Comparison of ENCODE assay signal across 2 cellular contexts in the genomic region with DNA sequence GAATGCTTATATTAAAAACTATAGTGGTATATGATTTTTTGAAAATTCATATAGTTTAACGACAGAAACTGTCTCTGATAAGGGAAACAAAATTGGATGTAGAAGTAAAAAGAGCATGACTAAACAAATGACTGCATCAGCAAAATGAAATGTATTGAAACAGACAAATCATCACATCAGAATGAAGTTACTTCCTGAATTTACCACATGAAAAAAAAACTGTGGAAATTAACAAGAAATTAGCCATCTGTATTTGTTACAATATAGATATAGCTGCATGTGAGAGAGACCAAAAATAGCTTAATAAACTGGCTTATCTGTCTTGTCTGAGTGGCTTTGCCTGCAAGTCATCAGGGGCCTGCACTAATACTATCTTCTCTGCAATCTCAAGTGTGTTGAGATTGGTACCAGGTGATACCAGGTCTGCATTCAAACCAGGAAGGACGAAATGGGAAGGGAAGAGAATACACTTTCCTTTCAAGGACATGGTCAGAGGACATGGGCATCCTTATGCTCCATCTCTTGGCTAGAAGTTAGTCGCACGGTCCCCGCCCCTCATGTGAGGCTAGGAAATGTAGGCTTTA.
A peak's percentile ranks its signal among the peaks of the same experiment; 100 is the strongest.
TF ChIP-seq lines count a peak whose summit lies in the region.

No MANE protein-coding gene starts in this region.

TF ChIP-seq in A549, 52 proteins besides CTCF, POLR2A, EP300 and RAD21 (continued from another document):
- no peak for TF ChIP-seq JUN (IDR thresholded peaks at IDR 0.05)
- no peak for TF ChIP-seq HOXB5 (CRISPR knock-in tag; IDR thresholded peaks at IDR 0.05)
- TF ChIP-seq MAFK (IDR thresholded peaks at IDR 0.05; ENCODE audit: partially characterized antibody): peak; percentile 29
- no peak for TF ChIP-seq SREBF2 (IDR thresholded peaks at IDR 0.05)
- no peak for TF ChIP-seq RNF2 (IDR thresholded peaks at IDR 0.05; ENCODE audit: borderline replicate concordance, low read depth)

TF ChIP-seq in SK-N-SH, 30 proteins besides CTCF, POLR2A, EP300 and RAD21 (continued from another document):
- TF ChIP-seq REST (IDR thresholded peaks at IDR 0.05; ENCODE audit: low read depth, low read length) (no peak), RCOR1 (IDR thresholded peaks at IDR 0.05; ENCODE audit: low read length) (peak; percentile 71; the same call in 1 of the 2 replicates)
